Comparison of ENCODE assay signal across 1 cellular context in the genomic region with DNA sequence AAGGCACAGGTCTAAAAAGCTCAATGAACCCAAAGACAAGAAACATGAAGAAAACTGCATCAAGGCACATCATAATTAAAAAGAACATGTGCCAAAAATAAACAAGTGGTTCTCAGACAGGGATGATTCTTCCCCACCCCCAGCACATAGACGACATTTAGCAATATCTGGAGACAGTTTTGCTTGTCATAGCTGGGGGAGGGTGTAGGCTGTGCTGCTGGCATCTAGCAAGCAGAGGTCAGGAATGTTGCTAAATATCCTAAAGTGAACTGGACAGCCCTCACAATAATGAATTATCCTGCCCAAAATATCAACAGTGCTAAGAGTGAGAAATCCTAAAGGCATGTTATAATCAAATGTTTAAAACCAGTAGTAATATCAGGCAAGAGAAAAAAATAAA.
A peak's percentile ranks its signal among the peaks of the same experiment; 100 is the strongest.
TF ChIP-seq lines count a peak whose summit lies in the region.

No MANE protein-coding gene starts in this region.

TF ChIP-seq in IMR-90, 13 proteins besides CTCF, POLR2A, EP300 and RAD21 (continued from another document):
- TF ChIP-seq MAZ (IDR thresholded peaks at IDR 0.05; ENCODE audit: borderline replicate concordance, low read depth, low read length): no peak
- peak; percentile 53 for TF ChIP-seq BHLHE40 (IDR thresholded peaks at IDR 0.05; ENCODE audit: low read depth, low read length)
- no peak for TF ChIP-seq FOS (IDR thresholded peaks at IDR 0.05; ENCODE audit: low read depth, low read length)
